Comparison of ENCODE assay signal across 1 cellular context in genomic region chr21:34801519-34802132, GRCh38.
TF ChIP-seq lines count a peak whose summit lies in the region.

No MANE protein-coding gene starts in this region.

TF ChIP-seq in HepG2, 621 proteins besides CTCF, POLR2A, EP300 and RAD21 (continued from another document):
- TF ChIP-seq TIGD3 (CRISPR knock-in tag; IDR thresholded peaks at IDR 0.05; ENCODE audit: borderline replicate concordance), result no peak
- no peak for TF ChIP-seq ZNF747 (CRISPR knock-in tag; IDR thresholded peaks at IDR 0.05; ENCODE audit: borderline replicate concordance)
- TF ChIP-seq, protein P1, sequence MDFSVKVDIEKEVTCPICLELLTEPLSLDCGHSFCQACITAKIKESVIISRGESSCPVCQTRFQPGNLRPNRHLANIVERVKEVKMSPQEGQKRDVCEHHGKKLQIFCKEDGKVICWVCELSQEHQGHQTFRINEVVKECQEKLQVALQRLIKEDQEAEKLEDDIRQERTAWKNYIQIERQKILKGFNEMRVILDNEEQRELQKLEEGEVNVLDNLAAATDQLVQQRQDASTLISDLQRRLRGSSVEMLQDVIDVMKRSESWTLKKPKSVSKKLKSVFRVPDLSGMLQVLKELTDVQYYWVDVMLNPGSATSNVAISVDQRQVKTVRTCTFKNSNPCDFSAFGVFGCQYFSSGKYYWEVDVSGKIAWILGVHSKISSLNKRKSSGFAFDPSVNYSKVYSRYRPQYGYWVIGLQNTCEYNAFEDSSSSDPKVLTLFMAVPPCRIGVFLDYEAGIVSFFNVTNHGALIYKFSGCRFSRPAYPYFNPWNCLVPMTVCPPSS (IDR thresholded peaks at IDR 0.05), result no peak
- TF ChIP-seq ZFP62 (CRISPR knock-in tag; IDR thresholded peaks at IDR 0.05), result no peak
- 0 out of 2 replicates have a peak, but pooled peaks have one; percentile 21 for TF ChIP-seq SPEN (CRISPR knock-in tag; IDR thresholded peaks at IDR 0.05; ENCODE audit: low read depth)
- peak; percentile 32; the same call in 1 of the 2 replicates for TF ChIP-seq GATAD2A (CRISPR knock-in tag; IDR thresholded peaks at IDR 0.05)
- TF ChIP-seq, protein P2, sequence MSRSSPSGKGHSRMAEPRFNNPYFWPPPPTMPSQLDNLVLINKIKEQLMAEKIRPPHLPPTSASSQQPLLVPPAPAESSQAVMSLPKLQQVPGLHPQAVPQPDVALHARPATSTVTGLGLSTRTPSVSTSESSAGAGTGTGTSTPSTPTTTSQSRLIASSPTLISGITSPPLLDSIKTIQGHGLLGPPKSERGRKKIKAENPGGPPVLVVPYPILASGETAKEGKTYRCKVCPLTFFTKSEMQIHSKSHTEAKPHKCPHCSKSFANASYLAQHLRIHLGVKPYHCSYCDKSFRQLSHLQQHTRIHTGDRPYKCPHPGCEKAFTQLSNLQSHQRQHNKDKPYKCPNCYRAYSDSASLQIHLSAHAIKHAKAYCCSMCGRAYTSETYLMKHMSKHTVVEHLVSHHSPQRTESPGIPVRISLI (CRISPR knock-in tag; IDR thresholded peaks at IDR 0.05; ENCODE audit: borderline replicate concordance), result no peak
- no peak for TF ChIP-seq ZNF12 (CRISPR knock-in tag; IDR thresholded peaks at IDR 0.05)
- no peak for TF ChIP-seq AGO2 (optimal IDR thresholded peaks at IDR 0.05; ENCODE audit: low read depth, low read length)
- no peak for TF ChIP-seq NR3C1 (CRISPR knock-in tag; IDR thresholded peaks at IDR 0.05)
- TF ChIP-seq SALL1 (CRISPR knock-in tag; IDR thresholded peaks at IDR 0.05), result no peak
- TF ChIP-seq SMC3 (IDR thresholded peaks at IDR 0.05; ENCODE audit: low read length), result peak; percentile 58
- no peak for TF ChIP-seq JDP2 (CRISPR knock-in tag; IDR thresholded peaks at IDR 0.05; ENCODE audit: borderline replicate concordance)
- TF ChIP-seq MATR3 (CRISPR knock-in tag; IDR thresholded peaks at IDR 0.05), result no peak
- TF ChIP-seq, protein P3, sequence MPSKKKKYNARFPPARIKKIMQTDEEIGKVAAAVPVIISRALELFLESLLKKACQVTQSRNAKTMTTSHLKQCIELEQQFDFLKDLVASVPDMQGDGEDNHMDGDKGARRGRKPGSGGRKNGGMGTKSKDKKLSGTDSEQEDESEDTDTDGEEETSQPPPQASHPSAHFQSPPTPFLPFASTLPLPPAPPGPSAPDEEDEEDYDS (CRISPR knock-in tag; IDR thresholded peaks at IDR 0.05), result no peak
- no peak for TF ChIP-seq KDM1A (CRISPR knock-in tag; IDR thresholded peaks at IDR 0.05)
- TF ChIP-seq PHF8 (CRISPR knock-in tag; IDR thresholded peaks at IDR 0.05), result no peak
- TF ChIP-seq GABPB1 (CRISPR knock-in tag; IDR thresholded peaks at IDR 0.05), result no peak
- no peak for TF ChIP-seq GABPA (IDR thresholded peaks at IDR 0.05; ENCODE audit: low read depth, low read length)
- no peak for TF ChIP-seq GABPA (CRISPR knock-in tag; IDR thresholded peaks at IDR 0.05; ENCODE audit: low read depth)
- TF ChIP-seq, protein P4, sequence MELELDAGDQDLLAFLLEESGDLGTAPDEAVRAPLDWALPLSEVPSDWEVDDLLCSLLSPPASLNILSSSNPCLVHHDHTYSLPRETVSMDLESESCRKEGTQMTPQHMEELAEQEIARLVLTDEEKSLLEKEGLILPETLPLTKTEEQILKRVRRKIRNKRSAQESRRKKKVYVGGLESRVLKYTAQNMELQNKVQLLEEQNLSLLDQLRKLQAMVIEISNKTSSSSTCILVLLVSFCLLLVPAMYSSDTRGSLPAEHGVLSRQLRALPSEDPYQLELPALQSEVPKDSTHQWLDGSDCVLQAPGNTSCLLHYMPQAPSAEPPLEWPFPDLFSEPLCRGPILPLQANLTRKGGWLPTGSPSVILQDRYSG (CRISPR knock-in tag; IDR thresholded peaks at IDR 0.05), result no peak
- no peak for TF ChIP-seq ZNF263 (CRISPR knock-in tag; IDR thresholded peaks at IDR 0.05)
- TF ChIP-seq RFX1 (IDR thresholded peaks at IDR 0.05), result no peak
- peak; percentile 63 for TF ChIP-seq STAG1 (CRISPR knock-in tag; IDR thresholded peaks at IDR 0.05)
- no peak for TF ChIP-seq ZNF17 (CRISPR knock-in tag; IDR thresholded peaks at IDR 0.05)
- TF ChIP-seq, protein P5, sequence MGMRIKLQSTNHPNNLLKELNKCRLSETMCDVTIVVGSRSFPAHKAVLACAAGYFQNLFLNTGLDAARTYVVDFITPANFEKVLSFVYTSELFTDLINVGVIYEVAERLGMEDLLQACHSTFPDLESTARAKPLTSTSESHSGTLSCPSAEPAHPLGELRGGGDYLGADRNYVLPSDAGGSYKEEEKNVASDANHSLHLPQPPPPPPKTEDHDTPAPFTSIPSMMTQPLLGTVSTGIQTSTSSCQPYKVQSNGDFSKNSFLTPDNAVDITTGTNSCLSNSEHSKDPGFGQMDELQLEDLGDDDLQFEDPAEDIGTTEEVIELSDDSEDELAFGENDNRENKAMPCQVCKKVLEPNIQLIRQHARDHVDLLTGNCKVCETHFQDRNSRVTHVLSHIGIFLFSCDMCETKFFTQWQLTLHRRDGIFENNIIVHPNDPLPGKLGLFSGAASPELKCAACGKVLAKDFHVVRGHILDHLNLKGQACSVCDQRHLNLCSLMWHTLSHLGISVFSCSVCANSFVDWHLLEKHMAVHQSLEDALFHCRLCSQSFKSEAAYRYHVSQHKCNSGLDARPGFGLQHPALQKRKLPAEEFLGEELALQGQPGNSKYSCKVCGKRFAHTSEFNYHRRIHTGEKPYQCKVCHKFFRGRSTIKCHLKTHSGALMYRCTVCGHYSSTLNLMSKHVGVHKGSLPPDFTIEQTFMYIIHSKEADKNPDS (CRISPR knock-in tag; IDR thresholded peaks at IDR 0.05), result no peak
- no peak for TF ChIP-seq ZSCAN31 (CRISPR knock-in tag; IDR thresholded peaks at IDR 0.05; ENCODE audit: low read depth)
- TF ChIP-seq FIP1L1 (IDR thresholded peaks at IDR 0.05; ENCODE audit: borderline replicate concordance, insufficient read depth, low read depth, low read length), result no peak
- TF ChIP-seq, protein P6, sequence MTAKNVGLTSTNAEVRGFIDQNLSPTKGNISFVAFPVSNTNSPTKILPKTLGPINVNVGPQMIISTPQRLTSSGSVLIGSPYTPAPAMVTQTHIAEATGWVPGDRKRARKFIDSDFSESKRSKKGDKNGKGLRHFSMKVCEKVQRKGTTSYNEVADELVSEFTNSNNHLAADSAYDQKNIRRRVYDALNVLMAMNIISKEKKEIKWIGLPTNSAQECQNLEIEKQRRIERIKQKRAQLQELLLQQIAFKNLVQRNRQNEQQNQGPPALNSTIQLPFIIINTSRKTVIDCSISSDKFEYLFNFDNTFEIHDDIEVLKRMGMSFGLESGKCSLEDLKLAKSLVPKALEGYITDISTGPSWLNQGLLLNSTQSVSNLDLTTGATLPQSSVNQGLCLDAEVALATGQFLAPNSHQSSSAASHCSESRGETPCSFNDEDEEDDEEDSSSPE (CRISPR knock-in tag; IDR thresholded peaks at IDR 0.05), result no peak
- TF ChIP-seq DNMT3B (CRISPR knock-in tag; conservative IDR thresholded peaks at IDR 0.05), result no peak
- TF ChIP-seq MEIS2 (CRISPR knock-in tag; IDR thresholded peaks at IDR 0.05), result no peak
- TF ChIP-seq NFE2L2 (IDR thresholded peaks at IDR 0.05; ENCODE audit: low read length), result no peak
- TF ChIP-seq ZNF781 (CRISPR knock-in tag; IDR thresholded peaks at IDR 0.05; ENCODE audit: borderline replicate concordance, not compliant biosample characterization), result no peak
- TF ChIP-seq YEATS4 (CRISPR knock-in tag; IDR thresholded peaks at IDR 0.05; ENCODE audit: borderline replicate concordance), result no peak
- no peak for TF ChIP-seq ATF1 (CRISPR knock-in tag; IDR thresholded peaks at IDR 0.05)
- TF ChIP-seq THAP11 (CRISPR knock-in tag; IDR thresholded peaks at IDR 0.05), result 0 out of 2 replicates have a peak, but pooled peaks have one; percentile 23
- no peak for TF ChIP-seq ZFP82 (CRISPR knock-in tag; IDR thresholded peaks at IDR 0.05; ENCODE audit: borderline replicate concordance)
- TF ChIP-seq NCOR1 (IDR thresholded peaks at IDR 0.05; ENCODE audit: borderline replicate concordance, low read length), result no peak
- no peak for TF ChIP-seq CHD4 (IDR thresholded peaks at IDR 0.05; ENCODE audit: borderline replicate concordance, low read length)
- TF ChIP-seq, protein P7, sequence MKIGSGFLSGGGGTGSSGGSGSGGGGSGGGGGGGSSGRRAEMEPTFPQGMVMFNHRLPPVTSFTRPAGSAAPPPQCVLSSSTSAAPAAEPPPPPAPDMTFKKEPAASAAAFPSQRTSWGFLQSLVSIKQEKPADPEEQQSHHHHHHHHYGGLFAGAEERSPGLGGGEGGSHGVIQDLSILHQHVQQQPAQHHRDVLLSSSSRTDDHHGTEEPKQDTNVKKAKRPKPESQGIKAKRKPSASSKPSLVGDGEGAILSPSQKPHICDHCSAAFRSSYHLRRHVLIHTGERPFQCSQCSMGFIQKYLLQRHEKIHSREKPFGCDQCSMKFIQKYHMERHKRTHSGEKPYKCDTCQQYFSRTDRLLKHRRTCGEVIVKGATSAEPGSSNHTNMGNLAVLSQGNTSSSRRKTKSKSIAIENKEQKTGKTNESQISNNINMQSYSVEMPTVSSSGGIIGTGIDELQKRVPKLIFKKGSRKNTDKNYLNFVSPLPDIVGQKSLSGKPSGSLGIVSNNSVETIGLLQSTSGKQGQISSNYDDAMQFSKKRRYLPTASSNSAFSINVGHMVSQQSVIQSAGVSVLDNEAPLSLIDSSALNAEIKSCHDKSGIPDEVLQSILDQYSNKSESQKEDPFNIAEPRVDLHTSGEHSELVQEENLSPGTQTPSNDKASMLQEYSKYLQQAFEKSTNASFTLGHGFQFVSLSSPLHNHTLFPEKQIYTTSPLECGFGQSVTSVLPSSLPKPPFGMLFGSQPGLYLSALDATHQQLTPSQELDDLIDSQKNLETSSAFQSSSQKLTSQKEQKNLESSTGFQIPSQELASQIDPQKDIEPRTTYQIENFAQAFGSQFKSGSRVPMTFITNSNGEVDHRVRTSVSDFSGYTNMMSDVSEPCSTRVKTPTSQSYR (CRISPR knock-in tag; IDR thresholded peaks at IDR 0.05; ENCODE audit: borderline replicate concordance), result peak; percentile 44; the same call in 1 of the 2 replicates
- TF ChIP-seq SP5 (CRISPR knock-in tag; IDR thresholded peaks at IDR 0.05; ENCODE audit: borderline replicate concordance, low read depth), result 0 out of 2 replicates have a peak, but pooled peaks have one; percentile 21
- TF ChIP-seq HNRNPH1 (optimal IDR thresholded peaks at IDR 0.05; ENCODE audit: low read depth, low read length), result no peak
- no peak for TF ChIP-seq ZNF256 (CRISPR knock-in tag; conservative IDR thresholded peaks at IDR 0.05)
- TF ChIP-seq HIVEP1 (CRISPR knock-in tag; IDR thresholded peaks at IDR 0.05), result no peak
- TF ChIP-seq, protein P8, sequence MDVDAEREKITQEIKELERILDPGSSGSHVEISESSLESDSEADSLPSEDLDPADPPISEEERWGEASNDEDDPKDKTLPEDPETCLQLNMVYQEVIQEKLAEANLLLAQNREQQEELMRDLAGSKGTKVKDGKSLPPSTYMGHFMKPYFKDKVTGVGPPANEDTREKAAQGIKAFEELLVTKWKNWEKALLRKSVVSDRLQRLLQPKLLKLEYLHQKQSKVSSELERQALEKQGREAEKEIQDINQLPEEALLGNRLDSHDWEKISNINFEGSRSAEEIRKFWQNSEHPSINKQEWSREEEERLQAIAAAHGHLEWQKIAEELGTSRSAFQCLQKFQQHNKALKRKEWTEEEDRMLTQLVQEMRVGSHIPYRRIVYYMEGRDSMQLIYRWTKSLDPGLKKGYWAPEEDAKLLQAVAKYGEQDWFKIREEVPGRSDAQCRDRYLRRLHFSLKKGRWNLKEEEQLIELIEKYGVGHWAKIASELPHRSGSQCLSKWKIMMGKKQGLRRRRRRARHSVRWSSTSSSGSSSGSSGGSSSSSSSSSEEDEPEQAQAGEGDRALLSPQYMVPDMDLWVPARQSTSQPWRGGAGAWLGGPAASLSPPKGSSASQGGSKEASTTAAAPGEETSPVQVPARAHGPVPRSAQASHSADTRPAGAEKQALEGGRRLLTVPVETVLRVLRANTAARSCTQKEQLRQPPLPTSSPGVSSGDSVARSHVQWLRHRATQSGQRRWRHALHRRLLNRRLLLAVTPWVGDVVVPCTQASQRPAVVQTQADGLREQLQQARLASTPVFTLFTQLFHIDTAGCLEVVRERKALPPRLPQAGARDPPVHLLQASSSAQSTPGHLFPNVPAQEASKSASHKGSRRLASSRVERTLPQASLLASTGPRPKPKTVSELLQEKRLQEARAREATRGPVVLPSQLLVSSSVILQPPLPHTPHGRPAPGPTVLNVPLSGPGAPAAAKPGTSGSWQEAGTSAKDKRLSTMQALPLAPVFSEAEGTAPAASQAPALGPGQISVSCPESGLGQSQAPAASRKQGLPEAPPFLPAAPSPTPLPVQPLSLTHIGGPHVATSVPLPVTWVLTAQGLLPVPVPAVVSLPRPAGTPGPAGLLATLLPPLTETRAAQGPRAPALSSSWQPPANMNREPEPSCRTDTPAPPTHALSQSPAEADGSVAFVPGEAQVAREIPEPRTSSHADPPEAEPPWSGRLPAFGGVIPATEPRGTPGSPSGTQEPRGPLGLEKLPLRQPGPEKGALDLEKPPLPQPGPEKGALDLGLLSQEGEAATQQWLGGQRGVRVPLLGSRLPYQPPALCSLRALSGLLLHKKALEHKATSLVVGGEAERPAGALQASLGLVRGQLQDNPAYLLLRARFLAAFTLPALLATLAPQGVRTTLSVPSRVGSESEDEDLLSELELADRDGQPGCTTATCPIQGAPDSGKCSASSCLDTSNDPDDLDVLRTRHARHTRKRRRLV (CRISPR knock-in tag; IDR thresholded peaks at IDR 0.05), result no peak
- no peak for TF ChIP-seq ZNF160 (CRISPR knock-in tag; IDR thresholded peaks at IDR 0.05)
TF ChIP-seq in HepG2: peak in this region for 7.
